9 cellular contexts compared by ENCODE assay signal in genomic region chr9:136784249-136784996, GRCh38. TPM values are rescaled to one million over a fixed set of nuclear protein-coding genes. Genes with fewer than 3 reads are reported as not detected.
A peak's percentile ranks its signal among the peaks of the same experiment; 100 is the strongest.
DNase-seq lines count a peak whose midpoint lies in the region; ATAC-seq, FAIRE-seq and TF ChIP-seq lines count a peak whose summit lies in the region.
"Had no signal": no experiment of that assay in that cellular context is flagged by ENCODE, and none has a peak within 500 bp of the region (broad histone marks: within the 10 kb centered on the region; RNA-seq: fewer than 3 reads in every experiment).

No MANE protein-coding gene starts in this region.

- peak in 1 of 3 experiments; percentile 16; a peak in 1 of 4 replicates for TF ChIP-seq CTCF in H1 (IDR thresholded peaks at IDR 0.05; ENCODE audit: control extremely low read depth in 1 of 3, insufficient read depth in 1 of 3, low read depth in 1 of 3, low read length in 3 of 3)
- peak in 4 of 7 experiments; percentile 40 to 63 (median 53) for TF ChIP-seq CTCF in stomach (IDR thresholded peaks at IDR 0.05)

- H2BK15ac ChIP-seq in H1 (ENCODE audit: low read length), result no peak overlapping the region

- no peak overlapping the region for H2AFZ ChIP-seq in H1 (ENCODE audit: low read length)

- H2BK20ac ChIP-seq in H1 (ENCODE audit: low read length), result no peak overlapping the region

- no peaks in the 10 kb centered on the region for H4K20me1 ChIP-seq in H1 (replicated peaks in 1 of 2; ENCODE audit: control insufficient read depth in 1 of 2, insufficient read depth in 2 of 2, low read length in 2 of 2)

- no peak overlapping the region for H3K14ac ChIP-seq in H1 (ENCODE audit: insufficient read length)

- H3K27me3 ChIP-seq in H1 (replicated peaks in 1 of 4; ENCODE audit: control insufficient read depth in 3 of 4, extremely low read depth in 1 of 4, insufficient read depth in 3 of 4, low read length in 3 of 4), result no peaks in the 10 kb centered on the region; a peak in 1 of 7 replicates
- no peaks in the 10 kb centered on the region for H3K27me3 ChIP-seq in stomach

- no peak overlapping the region for H3K9ac ChIP-seq in H1 (replicated peaks in 1 of 4; ENCODE audit: extremely low read depth in 1 of 4, low read depth in 3 of 4, low read length in 3 of 4)

- H3K4me3 ChIP-seq in H1 (ENCODE audit: extremely low read depth in 1 of 4, insufficient read depth in 2 of 4, low read depth in 3 of 4, low read length in 4 of 4) (no peak overlapping the region), stomach (no peak overlapping the region)

- H3K9me3 Mint-ChIP-seq in stimulated activated memory B cell treated with anti-CD40 and anti-IgM and Interleukin-4, amounts not matched to agents 10 μg/mL and 1 μg/mL and 100 μg/mL, for 72 hours, result no peaks in the 10 kb centered on the region
- H3K9me3 Mint-ChIP-seq: activated B cell treated with CpG ODN at 0.5 μM for 24 hours had no signal

- no peak overlapping the region for H2AK5ac ChIP-seq in H1 (ENCODE audit: low read depth, low read length)

- no peaks in the 10 kb centered on the region for H3K79me2 ChIP-seq in H1 (ENCODE audit: control insufficient read depth in 1 of 2, insufficient read depth in 2 of 2, low read length in 2 of 2)

- H3K4me1 Mint-ChIP-seq in stimulated activated memory B cell treated with anti-CD40 and anti-IgM and Interleukin-4, amounts not matched to agents 10 μg/mL and 1 μg/mL and 100 μg/mL, for 72 hours, result peaks cover 27% of the 10 kb centered on the region

- TF ChIP-seq EP300 in H1 (IDR thresholded peaks at IDR 0.05; ENCODE audit: borderline replicate concordance in 1 of 2, low read depth in 2 of 2, low read length in 2 of 2) (no peak), stomach (IDR thresholded peaks at IDR 0.05) (no peak)

- intact Hi-C loops in stomach (cut with DNase I; ENCODE audit: low total_unique reads), result no loop called here

- 63% methylated on average over 9 of the region's 9 CpGs; no CpG with 5 or more reads in 1 of the 2 experiments for WGBS in H1 (ENCODE audit: extremely low coverage in 1 of 2, insufficient coverage in 1 of 2, insufficient read length in 1 of 2, insufficient replicate concordance in 2 of 2, low coverage in 1 of 2, low lambda C conversion rate in 2 of 2, missing lambda C conversion rate in 1 of 2), 2 experiments
- 25 to 42% (median 33%) methylated on average over 9 of the region's 9 CpGs for WGBS in stomach, 5 donors

- no peak overlapping the region for H3K23ac ChIP-seq in H1 (ENCODE audit: insufficient read length)

- TF ChIP-seq RAD21 in H1 (IDR thresholded peaks at IDR 0.05 in 1 of 2, conservative IDR thresholded peaks at IDR 0.05 in 1 of 2; ENCODE audit: low read depth in 2 of 2, low read length in 2 of 2), result peak in 1 of 2 experiments; percentile 19; a peak in 1 of 4 replicates

- H3K4me1 ChIP-seq in H1 (replicated peaks in 1 of 4; ENCODE audit: control insufficient read depth in 3 of 4, insufficient read depth in 4 of 4, low read length in 3 of 4), result no peaks in the 10 kb centered on the region; a peak in 1 of 7 replicates
- peaks cover 4 to 22% (median 19%) of the 10 kb centered on the region in 4 donors for H3K4me1 ChIP-seq in stomach

- peaks cover 20% of the 10 kb centered on the region for H3K27me3 Mint-ChIP-seq in stimulated activated memory B cell treated with anti-CD40 and anti-IgM and Interleukin-4, amounts not matched to agents 10 μg/mL and 1 μg/mL and 100 μg/mL, for 72 hours
- H3K27me3 Mint-ChIP-seq: activated B cell treated with CpG ODN at 0.5 μM for 24 hours had no signal

- no peak for FAIRE-seq in H1 (lab: Jason Lieb, UNC)

- no peaks in the 10 kb centered on the region for H3K36me3 Mint-ChIP-seq in stimulated activated memory B cell treated with anti-CD40 and anti-IgM and Interleukin-4, amounts not matched to agents 10 μg/mL and 1 μg/mL and 100 μg/mL, for 72 hours

- H2BK5ac ChIP-seq in H1 (ENCODE audit: low read depth, low read length), result no peak overlapping the region

- H3K36me3 ChIP-seq in H1 (ENCODE audit: control insufficient read depth in 2 of 4, insufficient read depth in 4 of 4, low read length in 3 of 4) (no peaks in the 10 kb centered on the region), stomach (no peaks in the 10 kb centered on the region)

- POLR2A ChIA-PET in H1 (lab: Charles Lee; ENCODE audit: partially characterized antibody), result interaction anchor here (1.5 kb wide), 1 partner anchor 10 kb away, joined by 5 read pairs; no protein-coding TSS in a partner anchor

- no peak overlapping the region for H3K4me2 ChIP-seq in H1 (ENCODE audit: insufficient read depth in 1 of 2, low read depth in 2 of 2, low read length in 2 of 2)

- H3K4ac ChIP-seq in H1 (replicated peaks; ENCODE audit: insufficient read length, low read depth, low read length), result no peak overlapping the region

- H3K79me1 ChIP-seq in H1 (ENCODE audit: low read depth, low read length), result no peaks in the 10 kb centered on the region

- H4K5ac ChIP-seq in H1 (ENCODE audit: insufficient read length, low read depth, low read length), result no peak overlapping the region

- H2BK12ac ChIP-seq in H1 (ENCODE audit: low read depth, low read length), result no peak overlapping the region

- no peak overlapping the region for H4K91ac ChIP-seq in H1 (replicated peaks; ENCODE audit: insufficient read length, low read length)

- no peak overlapping the region for H3K27ac Mint-ChIP-seq in stimulated activated memory B cell treated with anti-CD40 and anti-IgM and Interleukin-4, amounts not matched to agents 10 μg/mL and 1 μg/mL and 100 μg/mL, for 72 hours

- H3K27ac ChIP-seq in H1 (ENCODE audit: low read depth, low read length) (no peak overlapping the region), stomach (no peak overlapping the region)

- ATAC-seq in GM19351 (IDR thresholded peaks at IDR 0.05; ENCODE audit: unreplicated experiment) (no peak), HG03521 (IDR thresholded peaks at IDR 0.05; ENCODE audit: unreplicated experiment) (no peak)
- no peak for ATAC-seq in stimulated activated memory B cell treated with anti-CD40 and anti-IgM and Interleukin-4, amounts not matched to agents 10 μg/mL and 1 μg/mL and 100 μg/mL, for 72 hours

- no peak overlapping the region for H3K56ac ChIP-seq in H1 (replicated peaks; ENCODE audit: insufficient read length, low read depth, low read length)

- H3K18ac ChIP-seq in H1 (ENCODE audit: extremely low read depth, low read length), result no peak overlapping the region

- no peaks in the 10 kb centered on the region for H3K23me2 ChIP-seq in H1 (ENCODE audit: low read depth, low read length)

- no peak for TF ChIP-seq POLR2A in H1 (IDR thresholded peaks at IDR 0.05; ENCODE audit: control extremely low read depth in 1 of 2, low read depth in 2 of 2, low read length in 2 of 2)
- TF ChIP-seq POLR2A in stomach (IDR thresholded peaks at IDR 0.05), result no peak

- CTCF ChIA-PET in H1 (lab: Charles Lee; ENCODE audit: partially characterized antibody), result interaction anchor here (0.7 to 1.4 kb wide), 8 partner anchors 10 to 41 kb away, joined by 3 to 6 read pairs (median 3); no protein-coding TSS in a partner anchor

- H3K4me3 Mint-ChIP-seq in stimulated activated memory B cell treated with anti-CD40 and anti-IgM and Interleukin-4, amounts not matched to agents 10 μg/mL and 1 μg/mL and 100 μg/mL, for 72 hours, result no peak overlapping the region
- H3K4me3 Mint-ChIP-seq: activated B cell treated with CpG ODN at 0.5 μM for 24 hours had no signal

- H4K8ac ChIP-seq in H1 (ENCODE audit: extremely low read depth, insufficient read depth, low read length), result no peak overlapping the region

- H3K9me3 ChIP-seq in H1 (ENCODE audit: insufficient read depth in 2 of 2, low read depth in 1 of 2, low read length in 1 of 2), result no peaks in the 10 kb centered on the region
- no peaks in the 10 kb centered on the region for H3K9me3 ChIP-seq in stomach

- no peak overlapping the region for H2BK120ac ChIP-seq in H1 (replicated peaks; ENCODE audit: low read depth, low read length)

- DNase-seq in NCI-H82 (lab: John Stamatoyannopoulos, UW) (peak; percentile 81), NCI-H82 treated with DMSO at 0.1 percent for 48 hours (lab: John Stamatoyannopoulos, UW; ENCODE audit: unreplicated experiment) (no peak), NCI-H1694 treated with DMSO at 0.1 percent for 48 hours (lab: John Stamatoyannopoulos, UW) (peak; percentile 49), H1 (ENCODE audit: low read depth in 1 of 2, low spot score in 2 of 2) (no peak), stomach (no peak)
- DNase-seq: activated B cell treated with CpG ODN at 0.5 μM for 24 hours had no signal

RNA-seq across cellular contexts. Expression of gene TMEM141, which starts 6.7 kb away (rescaled TPM):
- total RNA-seq in H1 (2021; fragmentation: NEBNext Ultra II Directional; extraction: Animal tissue kit (Norgen Biotek cat#: 25700)), result 50.6 and 51.1 TPM in 2 replicates
- 137 and 140 TPM in 2 replicates for polyA plus RNA-seq in H1 (2011; rRNA removed)
- polyA plus RNA-seq in H1 (2011; cell fraction: cytosol; rRNA removed), result 121 TPM
- polyA plus RNA-seq in H1 (2011; cell fraction: nucleus; rRNA removed), result 84.2 TPM
- polyA plus RNA-seq in H1 (2012, experiment 1 of 2), result 43.0 to 79.6 TPM (median 72.6 TPM) in 4 replicates
- 108 TPM for polyA plus RNA-seq in H1 (2012, experiment 2 of 2)
- 44.8 TPM for polyA plus RNA-seq in H1 (2013, experiment 1 of 2)
- 44.7 TPM for polyA plus RNA-seq in H1 (2013, experiment 2 of 2)
- polyA minus RNA-seq in H1 (2011; rRNA and poly(A)+ RNA removed), result 15.6 and 18.5 TPM in 2 replicates
- polyA minus RNA-seq in H1 (2011; cell fraction: cytosol; rRNA and poly(A)+ RNA removed), result 17.9 TPM
- 27.5 TPM for polyA minus RNA-seq in H1 (2011; cell fraction: nucleus; rRNA and poly(A)+ RNA removed)
- total RNA-seq in stomach, result 100 to 1,000 TPM in 1 of 5 donors, 10 to 100 TPM in 4; 11.1 to 152 (median 64.5) TPM
- 100 to 1,000 TPM; 139 to 219 (median 195) TPM for polyA plus RNA-seq in stomach

RNA-seq across cellular contexts. Expression of gene CCDC183, which starts 11.7 kb away (rescaled TPM):
- 0.78 and 1.6 TPM in 2 replicates for total RNA-seq in H1 (2021; fragmentation: NEBNext Ultra II Directional; extraction: Animal tissue kit (Norgen Biotek cat#: 25700))
- polyA plus RNA-seq in H1 (2011; rRNA removed) (0.51 and 1.1 TPM in 2 replicates), stomach (1 to 10 TPM; 1.9 to 5.8 (median 3.5) TPM)
- polyA plus RNA-seq in H1 (2011; cell fraction: cytosol; rRNA removed), result 1.8 TPM
- polyA plus RNA-seq in H1 (2011; cell fraction: nucleus; rRNA removed), result 9.9 TPM
- polyA plus RNA-seq in H1 (2012, experiment 1 of 2), result 2.0 to 2.4 TPM (median 2.2 TPM) in 4 replicates
- polyA plus RNA-seq in H1 (2012, experiment 2 of 2), result 0.16 TPM
- polyA plus RNA-seq in H1 (2013, experiment 1 of 2), result 0.91 TPM
- 1.4 TPM for polyA plus RNA-seq in H1 (2013, experiment 2 of 2)
- 0.44 and 0.59 TPM in 2 replicates for polyA minus RNA-seq in H1 (2011; rRNA and poly(A)+ RNA removed)
- not detected for polyA minus RNA-seq in H1 (2011; cell fraction: cytosol; rRNA and poly(A)+ RNA removed)
- polyA minus RNA-seq in H1 (2011; cell fraction: nucleus; rRNA and poly(A)+ RNA removed), result 1.4 TPM
- total RNA-seq in stomach, result 10 to 100 TPM in 1 of 5 donors, 1 to 10 TPM in 4; 1.2 to 53.0 (median 6.2) TPM
- total RNA-seq: activated B cell treated with CpG ODN at 0.5 μM for 24 hours had no signal

RNA-seq across cellular contexts. Expression of gene LCN15, which starts 20.1 kb away (rescaled TPM):
- total RNA-seq in H1 (2021; fragmentation: NEBNext Ultra II Directional; extraction: Animal tissue kit (Norgen Biotek cat#: 25700)), result 0.47 and 0.61 TPM in 2 replicates
- polyA plus RNA-seq in H1 (2011; rRNA removed) (0.08 and 0.25 TPM in 2 replicates), stomach (not detected)
- polyA plus RNA-seq in H1 (2011; cell fraction: cytosol; rRNA removed), result 0.16 TPM
- 0.39 TPM for polyA plus RNA-seq in H1 (2011; cell fraction: nucleus; rRNA removed)
- polyA plus RNA-seq in H1 (2012, experiment 1 of 2), result 0.28 to 0.73 TPM (median 0.38 TPM) in 4 replicates
- polyA plus RNA-seq in H1 (2012, experiment 2 of 2), result 0.80 TPM
- polyA plus RNA-seq in H1 (2013, experiment 1 of 2), result 0.18 TPM
- polyA plus RNA-seq in H1 (2013, experiment 2 of 2), result 0.22 TPM
- polyA minus RNA-seq in H1 (2011; rRNA and poly(A)+ RNA removed), result not detected in 2 replicates
- not detected for polyA minus RNA-seq in H1 (2011; cell fraction: cytosol; rRNA and poly(A)+ RNA removed)
- 0.30 TPM for polyA minus RNA-seq in H1 (2011; cell fraction: nucleus; rRNA and poly(A)+ RNA removed)
- total RNA-seq in stomach, result not detected
- total RNA-seq: activated B cell treated with CpG ODN at 0.5 μM for 24 hours had no signal

RNA-seq across cellular contexts. Expression of gene RABL6, which starts 23.3 kb away (rescaled TPM):
- total RNA-seq in H1 (2021; fragmentation: NEBNext Ultra II Directional; extraction: Animal tissue kit (Norgen Biotek cat#: 25700)), result 129 and 130 TPM in 2 replicates
- polyA plus RNA-seq in H1 (2011; rRNA removed) (70.1 and 98.6 TPM in 2 replicates), stomach (10 to 100 TPM; 54.2 to 82.1 (median 56.0) TPM)
- polyA plus RNA-seq in H1 (2011; cell fraction: cytosol; rRNA removed), result 87.7 TPM
- polyA plus RNA-seq in H1 (2011; cell fraction: nucleus; rRNA removed), result 257 TPM
- 109 to 142 TPM (median 126 TPM) in 4 replicates for polyA plus RNA-seq in H1 (2012, experiment 1 of 2)
- polyA plus RNA-seq in H1 (2012, experiment 2 of 2), result 170 TPM
- polyA plus RNA-seq in H1 (2013, experiment 1 of 2), result 86.2 TPM
- polyA plus RNA-seq in H1 (2013, experiment 2 of 2), result 82.0 TPM
- polyA minus RNA-seq in H1 (2011; rRNA and poly(A)+ RNA removed), result 61.8 and 85.2 TPM in 2 replicates
- 49.0 TPM for polyA minus RNA-seq in H1 (2011; cell fraction: cytosol; rRNA and poly(A)+ RNA removed)
- polyA minus RNA-seq in H1 (2011; cell fraction: nucleus; rRNA and poly(A)+ RNA removed), result 101 TPM
- total RNA-seq in stomach, result 100 to 1,000 TPM in 1 of 5 donors, 10 to 100 TPM in 4; 47.4 to 615 (median 65.1) TPM

RNA-seq across cellular contexts. Expression of gene LCN8, which starts 26.4 kb away (rescaled TPM):
- total RNA-seq in H1 (2021; fragmentation: NEBNext Ultra II Directional; extraction: Animal tissue kit (Norgen Biotek cat#: 25700)), result not detected in 2 replicates
- polyA plus RNA-seq in H1 (2011; rRNA removed) (0.14 TPM in 1 of 2 replicates, not detected in the other), stomach (not detected)
- polyA plus RNA-seq in H1 (2011; cell fraction: cytosol; rRNA removed), result 0.05 TPM
- polyA plus RNA-seq in H1 (2011; cell fraction: nucleus; rRNA removed), result 0.31 TPM
- 0.07 TPM in 1 of 4 replicates, not detected in the others for polyA plus RNA-seq in H1 (2012, experiment 1 of 2)
- not detected for polyA plus RNA-seq in H1 (2012, experiment 2 of 2)
- not detected for polyA plus RNA-seq in H1 (2013, experiment 1 of 2)
- 0.02 TPM for polyA plus RNA-seq in H1 (2013, experiment 2 of 2)
- polyA minus RNA-seq in H1 (2011; rRNA and poly(A)+ RNA removed), result not detected in 2 replicates
- not detected for polyA minus RNA-seq in H1 (2011; cell fraction: cytosol; rRNA and poly(A)+ RNA removed)
- not detected for polyA minus RNA-seq in H1 (2011; cell fraction: nucleus; rRNA and poly(A)+ RNA removed)
- total RNA-seq in stomach, result not detected

Comparison
In these comparisons a context has a peak if more than half of its experiments do, and no peak if none do; other contexts are left out.
1. DNase-seq: peak in NCI-H82 (single experiment) and NCI-H1694 treated with DMSO at 0.1 percent for 48 hours (single experiment); none in NCI-H82 treated with DMSO at 0.1 percent for 48 hours (single experiment), H1 (0 of 2) and stomach (single experiment).